10 cellular contexts compared by ENCODE assay signal in the genomic region with DNA sequence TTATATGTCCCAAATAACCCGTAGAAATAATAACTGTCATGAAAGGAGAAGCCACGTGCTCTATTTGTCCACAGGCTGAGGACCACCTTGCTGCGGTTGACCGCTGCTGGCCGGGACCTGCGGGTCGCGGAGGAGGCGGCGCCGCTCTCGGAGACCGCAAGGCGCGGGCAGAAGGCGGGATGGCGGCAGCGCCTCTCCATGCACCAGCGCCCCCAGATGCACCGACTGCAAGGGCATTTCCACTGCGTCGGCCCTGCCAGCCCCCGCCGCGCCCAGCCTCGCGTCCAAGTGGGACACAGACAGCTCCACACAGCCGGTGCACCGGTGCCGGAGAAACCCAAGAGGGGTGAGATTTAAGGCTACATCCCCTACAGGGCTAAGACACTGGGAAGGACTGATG. TPM values are rescaled to one million over a fixed set of nuclear protein-coding genes. Genes with fewer than 3 reads are reported as not detected.
DNase-seq lines count a peak whose midpoint lies in the region; ATAC-seq and TF ChIP-seq lines count a peak whose summit lies in the region.
"Had no signal": no experiment of that assay in that cellular context is flagged by ENCODE, and none has a peak within 500 bp of the region (broad histone marks: within the 10 kb centered on the region; RNA-seq: fewer than 3 reads in every experiment).

No MANE protein-coding gene starts in this region.

- intact Hi-C loops in activated B cell treated with CpG ODN at 0.5 μM for 24 hours (cut with micrococcal nuclease): loop anchor here (1.0 to 10.0 kb wide), 3 partner anchors 7 to 1284 kb away; a partner anchor contains a TSS

- no peaks in the 10 kb centered on the region for H3K9me2 ChIP-seq in neural cell (ENCODE audit: insufficient read depth, low read length)

- no peak overlapping the region for H3K9ac ChIP-seq in neural cell (ENCODE audit: low read length)

- H3K4me3 Mint-ChIP-seq in activated B cell treated with CpG ODN at 0.5 μM for 24 hours: peak overlapping the region; percentile 74
- H3K4me3 Mint-ChIP-seq in endothelial cell (ENCODE audit: unreplicated experiment): no peak overlapping the region
- H3K4me3 Mint-ChIP-seq: T-helper 1 cell treated with Interleukin-12 subunit alpha and Interleukin-12 subunit beta and Interleukin-4 antibody, amounts not matched to agents 30 μg/mL and 1 μg/mL, for 36 hours had no signal

- peaks cover 9% of the 10 kb centered on the region for H3K27me3 ChIP-seq in neural cell (ENCODE audit: insufficient read depth, low read depth, low read length)

- no peak overlapping the region for H3K27ac ChIP-seq in neural cell (ENCODE audit: low read length)

- H3F3A ChIP-seq in neural cell (ENCODE audit: insufficient read depth, low read length, poor library complexity, severe bottlenecking): no peaks in the 10 kb centered on the region

- H4K20me1 ChIP-seq in neural cell (ENCODE audit: insufficient read depth): no peaks in the 10 kb centered on the region

- POLR2A ChIA-PET in activated B cell treated with CpG ODN at 0.5 μM for 24 hours (lab: Charles Lee): interaction anchor here (0.6 kb wide), 1 partner anchor 31 kb away, joined by 5 read pairs; no protein-coding TSS in a partner anchor

- peaks cover 17% of the 10 kb centered on the region for H3K4me1 Mint-ChIP-seq in activated B cell treated with CpG ODN at 0.5 μM for 24 hours
- no peaks in the 10 kb centered on the region for H3K4me1 Mint-ChIP-seq in endothelial cell (ENCODE audit: unreplicated experiment)

- peak overlapping the region; percentile 53 for H3K4me3 ChIP-seq in neural cell (ENCODE audit: low read length)

- H3K4me2 ChIP-seq in neural cell (ENCODE audit: low read length): no peak overlapping the region

- TF ChIP-seq RAD21 in neural cell (conservative IDR thresholded peaks at IDR 0.05): no peak

- no peak for TF ChIP-seq CTCF in activated B cell treated with CpG ODN at 0.5 μM for 24 hours (IDR thresholded peaks at IDR 0.05)
- TF ChIP-seq CTCF in endothelial cell (IDR thresholded peaks at IDR 0.05; ENCODE audit: unreplicated experiment): no peak
- no peak for TF ChIP-seq CTCF in neural cell (IDR thresholded peaks at IDR 0.05; ENCODE audit: poor library complexity, severe bottlenecking)

- H3K9me3 Mint-ChIP-seq in activated B cell treated with CpG ODN at 0.5 μM for 24 hours: no peaks in the 10 kb centered on the region
- no peaks in the 10 kb centered on the region for H3K9me3 Mint-ChIP-seq in endothelial cell (ENCODE audit: unreplicated experiment)
- H3K9me3 Mint-ChIP-seq: T-helper 1 cell treated with Interleukin-12 subunit alpha and Interleukin-12 subunit beta and Interleukin-4 antibody, amounts not matched to agents 30 μg/mL and 1 μg/mL, for 36 hours had no signal

- no peaks in the 10 kb centered on the region for H3K36me3 ChIP-seq in neural cell (ENCODE audit: insufficient read depth, low read length)

- CTCF ChIA-PET in activated B cell treated with CpG ODN at 0.5 μM for 24 hours (lab: Charles Lee): no interaction called here

- no peaks in the 10 kb centered on the region for H3K36me3 Mint-ChIP-seq in activated B cell treated with CpG ODN at 0.5 μM for 24 hours (ENCODE audit: low read depth)
- no peaks in the 10 kb centered on the region for H3K36me3 Mint-ChIP-seq in endothelial cell (ENCODE audit: low read depth, unreplicated experiment)

- H3K9me3 ChIP-seq in neural cell (ENCODE audit: low read length): no peaks in the 10 kb centered on the region

- H2AFZ ChIP-seq in neural cell (ENCODE audit: low read depth, low read length): no peak overlapping the region

- no peak for TF ChIP-seq EP300 in neural cell (conservative IDR thresholded peaks at IDR 0.05; ENCODE audit: poor library complexity, severe bottlenecking)

- no peak for DNase-seq in activated CD4-positive, CD25-positive, alpha-beta regulatory T cell (lab: John Stamatoyannopoulos, UW)
- peak; percentile 46 for DNase-seq in activated B cell treated with CpG ODN at 0.5 μM for 24 hours
- DNase-seq in endothelial cell (ENCODE audit: low spot score): peak; percentile 41
- DNase-seq in GOT3 (lab: John Stamatoyannopoulos, UW): no peak

- H3K27ac Mint-ChIP-seq in activated B cell treated with CpG ODN at 0.5 μM for 24 hours (no peak overlapping the region), endothelial cell (ENCODE audit: unreplicated experiment) (no peak overlapping the region)
- H3K27ac Mint-ChIP-seq: T-helper 1 cell treated with Interleukin-12 subunit alpha and Interleukin-12 subunit beta and Interleukin-4 antibody, amounts not matched to agents 30 μg/mL and 1 μg/mL, for 36 hours had no signal

- no peaks in the 10 kb centered on the region for H3K79me2 ChIP-seq in neural cell (replicated peaks; ENCODE audit: insufficient read depth, low read length)

- peak; percentile 41 to 55 for ATAC-seq in activated CD4-positive, CD25-positive, alpha-beta regulatory T cell treated with anti-CD3 and anti-CD28 coated beads, Interleukin-2, amount 50 U/mL, for 24 hours
- peak; percentile 86 for ATAC-seq in activated B cell treated with CpG ODN at 0.5 μM for 24 hours (ENCODE audit: low read depth)
- no peak for ATAC-seq in HG03457 (IDR thresholded peaks at IDR 0.05; ENCODE audit: unreplicated experiment)
- ATAC-seq in GM18870 (IDR thresholded peaks at IDR 0.05; ENCODE audit: unreplicated experiment): no peak

- no peaks in the 10 kb centered on the region for H3K27me3 Mint-ChIP-seq in activated B cell treated with CpG ODN at 0.5 μM for 24 hours
- no peaks in the 10 kb centered on the region for H3K27me3 Mint-ChIP-seq in endothelial cell (ENCODE audit: unreplicated experiment)

TF ChIP-seq in neural cell, 6 proteins besides CTCF, POLR2A, EP300 and RAD21:
- TF ChIP-seq TAF1 (IDR thresholded peaks at IDR 0.05; ENCODE audit: low read depth) (no peak), MXI1 (conservative IDR thresholded peaks at IDR 0.05; ENCODE audit: poor library complexity, severe bottlenecking) (no peak), POLR2AphosphoS5 (IDR thresholded peaks at IDR 0.05) (no peak), SMC3 (conservative IDR thresholded peaks at IDR 0.05; ENCODE audit: poor library complexity) (no peak), EZH2 (IDR thresholded peaks at IDR 0.05; ENCODE audit: borderline replicate concordance, insufficient read depth, low read length, poor library complexity, severe bottlenecking) (no peak)
- TF ChIP-seq, protein P1, sequence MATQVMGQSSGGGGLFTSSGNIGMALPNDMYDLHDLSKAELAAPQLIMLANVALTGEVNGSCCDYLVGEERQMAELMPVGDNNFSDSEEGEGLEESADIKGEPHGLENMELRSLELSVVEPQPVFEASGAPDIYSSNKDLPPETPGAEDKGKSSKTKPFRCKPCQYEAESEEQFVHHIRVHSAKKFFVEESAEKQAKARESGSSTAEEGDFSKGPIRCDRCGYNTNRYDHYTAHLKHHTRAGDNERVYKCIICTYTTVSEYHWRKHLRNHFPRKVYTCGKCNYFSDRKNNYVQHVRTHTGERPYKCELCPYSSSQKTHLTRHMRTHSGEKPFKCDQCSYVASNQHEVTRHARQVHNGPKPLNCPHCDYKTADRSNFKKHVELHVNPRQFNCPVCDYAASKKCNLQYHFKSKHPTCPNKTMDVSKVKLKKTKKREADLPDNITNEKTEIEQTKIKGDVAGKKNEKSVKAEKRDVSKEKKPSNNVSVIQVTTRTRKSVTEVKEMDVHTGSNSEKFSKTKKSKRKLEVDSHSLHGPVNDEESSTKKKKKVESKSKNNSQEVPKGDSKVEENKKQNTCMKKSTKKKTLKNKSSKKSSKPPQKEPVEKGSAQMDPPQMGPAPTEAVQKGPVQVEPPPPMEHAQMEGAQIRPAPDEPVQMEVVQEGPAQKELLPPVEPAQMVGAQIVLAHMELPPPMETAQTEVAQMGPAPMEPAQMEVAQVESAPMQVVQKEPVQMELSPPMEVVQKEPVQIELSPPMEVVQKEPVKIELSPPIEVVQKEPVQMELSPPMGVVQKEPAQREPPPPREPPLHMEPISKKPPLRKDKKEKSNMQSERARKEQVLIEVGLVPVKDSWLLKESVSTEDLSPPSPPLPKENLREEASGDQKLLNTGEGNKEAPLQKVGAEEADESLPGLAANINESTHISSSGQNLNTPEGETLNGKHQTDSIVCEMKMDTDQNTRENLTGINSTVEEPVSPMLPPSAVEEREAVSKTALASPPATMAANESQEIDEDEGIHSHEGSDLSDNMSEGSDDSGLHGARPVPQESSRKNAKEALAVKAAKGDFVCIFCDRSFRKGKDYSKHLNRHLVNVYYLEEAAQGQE (IDR thresholded peaks at IDR 0.05; ENCODE audit: borderline replicate concordance): no peak

RNA-seq across cellular contexts. Expression of a gene that starts 21.0 kb away (rescaled TPM):
- total RNA-seq in activated B cell treated with CpG ODN at 0.5 μM for 24 hours (not detected in 2 replicates), endothelial cell (ENCODE audit: unreplicated experiment) (1.5 TPM)
- polyA plus RNA-seq in neural cell: not detected in 2 replicates
- polyA minus RNA-seq in neural cell: not detected in 2 replicates
- polyA plus RNA-seq: BJ had no signal

RNA-seq across cellular contexts. Expression of a gene that starts 31.6 kb away (rescaled TPM):
- total RNA-seq in activated B cell treated with CpG ODN at 0.5 μM for 24 hours: 653 and 683 TPM in 2 replicates
- total RNA-seq in endothelial cell (ENCODE audit: unreplicated experiment): 601 TPM
- 1,176 and 1,189 TPM in 2 replicates for polyA plus RNA-seq in neural cell
- 758 and 866 TPM in 2 replicates for polyA minus RNA-seq in neural cell

Comparison
In these comparisons a context has a peak if more than half of its experiments do, and no peak if none do; other contexts are left out.
1. ATAC-seq: peak in activated CD4-positive, CD25-positive, alpha-beta regulatory T cell treated with anti-CD3 and anti-CD28 coated beads, Interleukin-2, amount 50 U/mL, for 24 hours (2 of 2) and activated B cell treated with CpG ODN at 0.5 μM for 24 hours (single experiment); none in HG03457 (single experiment) and GM18870 (single experiment).
2. DNase-seq: peak in activated B cell treated with CpG ODN at 0.5 μM for 24 hours (single experiment) and endothelial cell (single experiment); none in activated CD4-positive, CD25-positive, alpha-beta regulatory T cell (0 of 4) and GOT3 (single experiment).